Comparison of ENCODE assay signal across 8 cellular contexts in the genomic region with DNA sequence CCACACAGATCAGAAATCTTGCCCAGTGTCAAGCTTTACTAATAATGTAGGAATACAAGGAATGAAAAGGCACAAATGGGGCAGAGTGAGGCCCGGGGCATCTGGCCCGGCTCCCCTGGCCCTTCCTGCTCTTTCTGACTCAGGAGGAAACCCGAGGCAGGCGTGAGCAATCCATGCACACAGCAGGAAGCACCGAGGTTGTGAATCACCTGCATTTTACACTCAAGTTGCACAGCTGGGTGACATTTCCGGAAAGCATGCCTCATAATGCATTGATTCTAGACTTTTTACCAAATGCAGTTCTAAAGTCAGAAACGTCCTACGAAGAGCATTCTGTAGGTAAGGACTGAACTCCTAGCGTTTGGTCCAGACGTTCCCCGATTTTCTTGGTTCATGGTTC.
DNase-seq lines count a peak whose midpoint lies in the region; ATAC-seq lines count a peak whose summit lies in the region.

No MANE protein-coding gene starts in this region.

- no peak for ATAC-seq in GM21447 (IDR thresholded peaks at IDR 0.05; ENCODE audit: unreplicated experiment)

- H3K4me3 Mint-ChIP-seq in activated T-cell treated with anti-CD3 and anti-CD28 coated beads, Interleukin-2, amount 50 U/mL, for 24 hours, result no peak overlapping the region

- peaks cover 43% of the 10 kb centered on the region for H3K36me3 Mint-ChIP-seq in activated T-cell treated with anti-CD3 and anti-CD28 coated beads, Interleukin-2, amount 50 U/mL, for 24 hours (ENCODE audit: low read depth)

- H3K27ac Mint-ChIP-seq in activated T-cell treated with anti-CD3 and anti-CD28 coated beads, Interleukin-2, amount 50 U/mL, for 24 hours, result peak overlapping the region; percentile 82

- peak; percentile 35 for DNase-seq in activated T-cell treated with anti-CD3 and anti-CD28 coated beads, Interleukin-2, amount 50 U/mL, for 24 hours
- DNase-seq in activated T-cell treated with anti-CD3 and anti-CD28 coated beads for 4 hours (no peak), SW 1271 (lab: John Stamatoyannopoulos, UW) (peak; percentile 79 to 80), fibroblast of the conjunctiva (ENCODE audit: low read depth) (peak; percentile 42)
- peak in 2 of 3 donors; percentile 26 to 29 for DNase-seq in stimulated activated CD4-positive, alpha-beta T cell treated with anti-CD3 and anti-CD28 coated beads, TNF-alpha, amount 100 ng/mL, for 48 hours (ENCODE audit: low read depth in 3 of 3)
- no peak for DNase-seq in effector CD8-positive, alpha-beta T cell (lab: John Stamatoyannopoulos, UW)
- no peak for DNase-seq in stimulated activated naive CD4-positive, alpha-beta T cell treated with Interleukin-2 at 50 U/mL for 16 hours (lab: John Stamatoyannopoulos, UW)

- H3K27me3 Mint-ChIP-seq in activated T-cell treated with anti-CD3 and anti-CD28 coated beads, Interleukin-2, amount 50 U/mL, for 24 hours, result no peaks in the 10 kb centered on the region

- peaks cover 18% of the 10 kb centered on the region for H3K4me1 Mint-ChIP-seq in activated T-cell treated with anti-CD3 and anti-CD28 coated beads, Interleukin-2, amount 50 U/mL, for 24 hours (ENCODE audit: low read depth)

- no peaks in the 10 kb centered on the region for H3K9me3 Mint-ChIP-seq in activated T-cell treated with anti-CD3 and anti-CD28 coated beads, Interleukin-2, amount 50 U/mL, for 24 hours

Comparison
In these comparisons a context has a peak if more than half of its experiments do, and no peak if none do; other contexts are left out.
1. DNase-seq: peak in activated T-cell treated with anti-CD3 and anti-CD28 coated beads, Interleukin-2, amount 50 U/mL, for 24 hours (single experiment), SW 1271 (2 of 2), fibroblast of the conjunctiva (single experiment) and stimulated activated CD4-positive, alpha-beta T cell treated with anti-CD3 and anti-CD28 coated beads, TNF-alpha, amount 100 ng/mL, for 48 hours (2 of 3); none in activated T-cell treated with anti-CD3 and anti-CD28 coated beads for 4 hours (single experiment), effector CD8-positive, alpha-beta T cell (single experiment) and stimulated activated naive CD4-positive, alpha-beta T cell treated with Interleukin-2 at 50 U/mL for 16 hours (single experiment).